Comparison of ENCODE assay signal across 26 cellular contexts in genomic region chr22:45181766-45182165, GRCh38. TPM values are rescaled to one million over a fixed set of nuclear protein-coding genes. Genes with fewer than 3 reads are reported as not detected.
DNase-seq lines count a peak whose midpoint lies in the region; ATAC-seq lines count a peak whose summit lies in the region.
"Had no signal": no experiment of that assay in that cellular context is flagged by ENCODE, and none has a peak within 500 bp of the region (broad histone marks: within the 10 kb centered on the region; RNA-seq: fewer than 3 reads in every experiment).

No MANE protein-coding gene starts in this region.

- DNase-seq in activated T-cell treated with anti-CD3 and anti-CD28 coated beads, Interleukin-2, amount 50 U/mL, for 72 hours = no peak
- DNase-seq in activated T-cell treated with anti-CD3 and anti-CD28 coated beads for 4 hours (no peak), mesendoderm (no peak), GDM1 (lab: John Stamatoyannopoulos, UW) (no peak)
- DNase-seq: activated CD4-positive, alpha-beta T cell treated with anti-CD3 and anti-CD28 coated beads, Interleukin-2, amount 10 ng/mL, durations not matched to agents 7 days and 5 days; amniotic stem cell; DMS 273 treated with DMSO at 0.1 percent for 48 hours; gastrocnemius medialis; lower lobe of right lung; natural killer cell; NCI-H2107; NCI-H345; NCI-H748 treated with DMSO at 0.1 percent for 48 hours; occipital lobe; SIG-M5; sigmoid colon; stimulated activated CD4-positive, alpha-beta T cell treated with anti-CD3 and anti-CD28 coated beads, Interleukin-12 subunit alpha, Interleukin-12 subunit beta, amount 100 ng/mL, for 4 hours; stimulated activated CD4-positive, alpha-beta T cell treated with anti-CD3 and anti-CD28 coated beads, Interleukin-2, amount 100 ng/mL, for 48 hours; T1000 had no signal

- H2BK120ac ChIP-seq in mesendoderm (ENCODE audit: low read depth, low read length) = no peak overlapping the region

- H3K9me3 ChIP-seq in HUES48 (ENCODE audit: control insufficient read depth, insufficient read depth, low read length) = no peaks in the 10 kb centered on the region
- H3K9me3 ChIP-seq: gastrocnemius medialis, lower lobe of right lung, sigmoid colon, thyroid gland had no signal

- no CpG with 5 or more reads among the region's 2 CpGs for WGBS in mesendoderm (ENCODE audit: extremely low coverage, insufficient coverage, low lambda C conversion rate)

- H3K79me1 ChIP-seq in mesendoderm (ENCODE audit: low read length) = peaks cover 22% of the 10 kb centered on the region

- H2BK5ac ChIP-seq in mesendoderm (ENCODE audit: low read length) = no peak overlapping the region

- H3K4me1 ChIP-seq in HUES48 (ENCODE audit: control insufficient read depth, insufficient read depth, low read length) = 0 out of 2 replicates have a peak, but pooled peaks cover 5% of the 10 kb centered on the region
- no peaks in the 10 kb centered on the region for H3K4me1 ChIP-seq in mesendoderm (ENCODE audit: control insufficient read depth, low read depth, low read length)
- H3K4me1 ChIP-seq: gastrocnemius medialis, sigmoid colon had no signal

- H3K9ac ChIP-seq in HUES48 (ENCODE audit: low read depth, low read length) (no peak overlapping the region), mesendoderm (ENCODE audit: low read length) (no peak overlapping the region)

- H3K27ac ChIP-seq in HUES48 (ENCODE audit: low read depth, low read length) = peak overlapping the region; percentile 73
- H3K27ac ChIP-seq in mesendoderm (ENCODE audit: low read depth, low read length) = peak overlapping the region; percentile 13
- H3K27ac ChIP-seq: gastrocnemius medialis, lower lobe of right lung, sigmoid colon, VCaP had no signal

- H2BK15ac ChIP-seq in mesendoderm (replicated peaks; ENCODE audit: low read depth) = no peak overlapping the region

- H3K4me1 Mint-ChIP-seq in activated T-cell treated with anti-CD3 and anti-CD28 coated beads, Interleukin-2, amount 50 U/mL, for 72 hours (ENCODE audit: low read depth) = peaks cover 55% of the 10 kb centered on the region
- peaks cover 49% of the 10 kb centered on the region for H3K4me1 Mint-ChIP-seq in activated naive CD8-positive, alpha-beta T cell (ENCODE audit: low read depth)

- peaks cover 86% of the 10 kb centered on the region for H3K36me3 ChIP-seq in HUES48 (ENCODE audit: control insufficient read depth, insufficient read depth, low read length)
- peaks cover 24% of the 10 kb centered on the region for H3K36me3 ChIP-seq in mesendoderm (ENCODE audit: control insufficient read depth, insufficient read depth, low read length)

- no peak overlapping the region for H3K23ac ChIP-seq in mesendoderm (ENCODE audit: low read length)

- no peak overlapping the region for H4K8ac ChIP-seq in mesendoderm (ENCODE audit: low read depth, low read length)

- no peak overlapping the region for H3K56ac ChIP-seq in mesendoderm (ENCODE audit: low read length)

- H3K79me2 ChIP-seq in mesendoderm (ENCODE audit: control insufficient read depth, insufficient read depth, low read length) = peaks cover 20% of the 10 kb centered on the region

- no peak overlapping the region for H3K4me3 Mint-ChIP-seq in activated T-cell treated with anti-CD3 and anti-CD28 coated beads, Interleukin-2, amount 50 U/mL, for 72 hours
- no peak overlapping the region for H3K4me3 Mint-ChIP-seq in activated naive CD8-positive, alpha-beta T cell
- H3K4me3 Mint-ChIP-seq: activated CD4-positive, alpha-beta T cell treated with anti-CD3 and anti-CD28 coated beads, Interleukin-2, amount 10 ng/mL, durations not matched to agents 7 days and 5 days; natural killer cell had no signal

- peaks cover 3 to 45% of the 10 kb centered on the region in 2 donors for H3K36me3 Mint-ChIP-seq in activated T-cell treated with anti-CD3 and anti-CD28 coated beads, Interleukin-2, amount 50 U/mL, for 72 hours (ENCODE audit: insufficient read depth in 2 of 2)
- peaks cover 2% of the 10 kb centered on the region for H3K36me3 Mint-ChIP-seq in activated naive CD8-positive, alpha-beta T cell

- no peak overlapping the region for H3K4ac ChIP-seq in mesendoderm (ENCODE audit: low read depth, low read length)

- H3K4me3 ChIP-seq in HUES48 (ENCODE audit: low read depth, low read length) = no peak overlapping the region
- no peak overlapping the region for H3K4me3 ChIP-seq in mesendoderm (ENCODE audit: low read length)
- H3K4me3 ChIP-seq: gastrocnemius medialis, lower lobe of right lung, sigmoid colon, thyroid gland had no signal

- no peaks in the 10 kb centered on the region for H3K27me3 ChIP-seq in HUES48 (ENCODE audit: control insufficient read depth, insufficient read depth, low read length)
- no peaks in the 10 kb centered on the region for H3K27me3 ChIP-seq in mesendoderm (ENCODE audit: insufficient read depth, low read length, poor library complexity)
- H3K27me3 ChIP-seq: gastrocnemius medialis, sigmoid colon, thyroid gland had no signal

- no peak overlapping the region for H2AK5ac ChIP-seq in mesendoderm (ENCODE audit: low read length)

- H3K27ac Mint-ChIP-seq in activated T-cell treated with anti-CD3 and anti-CD28 coated beads, Interleukin-2, amount 50 U/mL, for 72 hours = peak overlapping the region; percentile 57
- peak overlapping the region; percentile 71 for H3K27ac Mint-ChIP-seq in activated naive CD8-positive, alpha-beta T cell
- H3K27ac Mint-ChIP-seq: activated CD4-positive, alpha-beta T cell treated with anti-CD3 and anti-CD28 coated beads, Interleukin-2, amount 10 ng/mL, durations not matched to agents 7 days and 5 days had no signal

- no peaks in the 10 kb centered on the region for H3K27me3 Mint-ChIP-seq in activated T-cell treated with anti-CD3 and anti-CD28 coated beads, Interleukin-2, amount 50 U/mL, for 72 hours (ENCODE audit: low read depth)
- H3K27me3 Mint-ChIP-seq in activated naive CD8-positive, alpha-beta T cell = no peaks in the 10 kb centered on the region
- H3K27me3 Mint-ChIP-seq: activated CD4-positive, alpha-beta T cell treated with anti-CD3 and anti-CD28 coated beads, Interleukin-2, amount 10 ng/mL, durations not matched to agents 7 days and 5 days had no signal

- H3K4me2 ChIP-seq in mesendoderm (ENCODE audit: low read length) = no peak overlapping the region

- no peak for ATAC-seq in activated T-cell treated with anti-CD3 and anti-CD28 coated beads, Interleukin-2, amount 50 U/mL, for 72 hours (replicated peaks in 1 of 2)
- ATAC-seq in HG02642 (IDR thresholded peaks at IDR 0.05; ENCODE audit: poor library complexity, unreplicated experiment) = no peak
- ATAC-seq in GM18517 (IDR thresholded peaks at IDR 0.05; ENCODE audit: unreplicated experiment) = no peak
- ATAC-seq: gastrocnemius medialis, lower lobe of right lung, natural killer cell, Panc1 had no signal

- H3K9me3 Mint-ChIP-seq in activated T-cell treated with anti-CD3 and anti-CD28 coated beads, Interleukin-2, amount 50 U/mL, for 72 hours = no peaks in the 10 kb centered on the region
- no peaks in the 10 kb centered on the region for H3K9me3 Mint-ChIP-seq in activated naive CD8-positive, alpha-beta T cell (ENCODE audit: low read depth)
- H3K9me3 Mint-ChIP-seq: activated CD4-positive, alpha-beta T cell treated with anti-CD3 and anti-CD28 coated beads, Interleukin-2, amount 10 ng/mL, durations not matched to agents 7 days and 5 days; natural killer cell had no signal

- H3K18ac ChIP-seq in mesendoderm (ENCODE audit: low read length) = no peak overlapping the region

- H4K5ac ChIP-seq in mesendoderm (ENCODE audit: low read length) = no peak overlapping the region

RNA-seq across cellular contexts. Expression of gene NUP50, which starts 18.0 kb away (rescaled TPM):
- total RNA-seq in activated T-cell treated with anti-CD3 and anti-CD28 coated beads, Interleukin-2, amount 50 U/mL, for 72 hours = 100 to 1,000 TPM; 162 to 184 TPM
- 68.7 TPM for polyA plus RNA-seq in mesendoderm (2013, experiment 1 of 2)
- polyA plus RNA-seq in mesendoderm (2013, experiment 2 of 2) = 68.1 TPM

RNA-seq across cellular contexts. Expression of gene KIAA0930, which starts 58.9 kb away (rescaled TPM):
- 10 to 100 TPM; 25.3 to 26.4 TPM for total RNA-seq in activated T-cell treated with anti-CD3 and anti-CD28 coated beads, Interleukin-2, amount 50 U/mL, for 72 hours
- 38.5 TPM for polyA plus RNA-seq in mesendoderm (2013, experiment 1 of 2)
- 41.4 TPM for polyA plus RNA-seq in mesendoderm (2013, experiment 2 of 2)
